ENCODE assay signal across 11 cellular contexts in the genomic region with DNA sequence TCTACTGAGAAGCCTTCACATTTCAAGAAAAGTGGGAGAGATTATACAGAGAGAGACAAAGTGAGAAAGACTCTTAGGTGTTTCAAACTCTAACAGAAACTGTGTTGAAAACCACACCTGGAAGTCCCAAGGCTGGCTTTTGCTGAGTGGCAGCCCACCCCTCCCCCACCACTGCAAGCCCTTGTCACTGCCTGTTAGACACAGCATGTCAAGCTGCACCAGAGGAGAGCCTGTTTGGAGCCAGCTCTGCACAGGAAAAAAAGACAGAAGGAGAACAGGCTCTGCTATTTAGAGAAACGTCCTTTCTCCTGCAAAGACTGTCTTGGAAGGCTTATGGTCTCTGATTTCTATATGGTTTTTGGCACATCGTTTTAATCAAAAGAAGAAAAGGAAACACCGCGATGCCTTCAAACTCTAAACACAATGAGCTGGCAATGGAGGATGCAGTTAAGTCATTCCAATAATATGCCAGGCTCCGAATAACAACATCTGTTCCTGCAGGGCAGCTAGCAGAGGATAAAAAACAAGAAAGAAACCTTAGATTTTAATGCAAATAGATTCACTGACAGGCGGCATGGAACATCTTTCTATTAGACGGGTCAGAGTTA.
DNase-seq lines count a peak whose midpoint lies in the region; ATAC-seq, FAIRE-seq and TF ChIP-seq lines count a peak whose summit lies in the region.
"Had no signal": no experiment of that assay in that cellular context is flagged by ENCODE, and none has a peak within 500 bp of the region (broad histone marks: within the 10 kb centered on the region; RNA-seq: fewer than 3 reads in every experiment).

No MANE protein-coding gene starts in this region.

- H3K9me1 ChIP-seq in endothelial cell of umbilical vein (replicated peaks; ENCODE audit: control insufficient read depth, extremely low read depth, insufficient read depth, low read length): no peaks in the 10 kb centered on the region

- intact Hi-C loops in endothelial cell of umbilical vein (cut with micrococcal nuclease): no loop called here
- intact Hi-C loops in testis (cut with DNase I; ENCODE audit: low total_unique reads): no loop called here
- intact Hi-C loops in lower lobe of right lung (cut with DNase I): no loop called here

- H2AFZ ChIP-seq in endothelial cell of umbilical vein (ENCODE audit: low read depth, low read length): no peak overlapping the region

- H3K9me3 ChIP-seq in endothelial cell of umbilical vein (replicated peaks; ENCODE audit: control insufficient read depth, insufficient read depth, low read length): no peaks in the 10 kb centered on the region
- H3K9me3 ChIP-seq in testis: no peaks in the 10 kb centered on the region
- no peaks in the 10 kb centered on the region for H3K9me3 ChIP-seq in lower lobe of right lung

- peak; percentile 27 for DNase-seq in Daoy (ENCODE audit: low read depth)
- peak; percentile 86 for DNase-seq in NCI-H1694 treated with DMSO at 0.1 percent for 48 hours (lab: John Stamatoyannopoulos, UW)
- peak; percentile 22 for DNase-seq in endothelial cell of umbilical vein (ENCODE audit: low read depth, low spot score)
- peak; percentile 1 for DNase-seq in myocyte (ENCODE audit: low read depth)
- DNase-seq in testis: no peak
- DNase-seq in lower lobe of right lung: no peak
- DNase-seq: stimulated activated CD4-positive, alpha-beta T cell treated with anti-CD3 and anti-CD28 coated beads, Interleukin-2, amount 100 ng/mL, for 24 hours; T-cell had no signal

- TF ChIP-seq POLR2A in endothelial cell of umbilical vein (IDR thresholded peaks at IDR 0.05; ENCODE audit: low read depth, low read length): no peak
- TF ChIP-seq POLR2A in testis (IDR thresholded peaks at IDR 0.05): no peak

- CTCF ChIA-PET in endothelial cell of umbilical vein (lab: Charles Lee): no interaction called here

- ATAC-seq in HG02981 (IDR thresholded peaks at IDR 0.05; ENCODE audit: unreplicated experiment): no peak
- no peak for ATAC-seq in HG03439 (IDR thresholded peaks at IDR 0.05; ENCODE audit: unreplicated experiment)
- ATAC-seq in lower lobe of right lung: no peak
- ATAC-seq: activated CD4-positive, CD25-positive, alpha-beta regulatory T cell treated with anti-CD3 and anti-CD28 coated beads, Interleukin-2, amount 50 U/mL, for 24 hours; T-cell had no signal

- TF ChIP-seq CTCF in endothelial cell of umbilical vein (IDR thresholded peaks at IDR 0.05; ENCODE audit: extremely low read depth in 1 of 2, insufficient read depth in 1 of 2, low read depth in 1 of 2, low read length in 2 of 2): no peak
- no peak for TF ChIP-seq CTCF in testis (IDR thresholded peaks at IDR 0.05)
- TF ChIP-seq CTCF in lower lobe of right lung (IDR thresholded peaks at IDR 0.05): no peak

- no TSS peak for BruUV-seq in endothelial cell of umbilical vein (replicated peaks; lab: Mats Ljungman, UMichigan)

- H3K36me3 ChIP-seq in endothelial cell of umbilical vein (ENCODE audit: control insufficient read depth in 2 of 2, extremely low read depth in 1 of 2, insufficient read depth in 2 of 2, low read length in 2 of 2): no peaks in the 10 kb centered on the region
- no peaks in the 10 kb centered on the region for H3K36me3 ChIP-seq in testis (ENCODE audit: low read depth, missing control alignments)
- no peaks in the 10 kb centered on the region for H3K36me3 ChIP-seq in lower lobe of right lung

- H3K4me1 ChIP-seq in endothelial cell of umbilical vein (ENCODE audit: control insufficient read depth, extremely low read depth, insufficient read depth, low read length) (no peaks in the 10 kb centered on the region), testis (no peaks in the 10 kb centered on the region), lower lobe of right lung (no peaks in the 10 kb centered on the region)

- peak overlapping the region; percentile 10 for H3K4me2 ChIP-seq in endothelial cell of umbilical vein (ENCODE audit: insufficient read depth, low read length)

- POLR2A ChIA-PET in endothelial cell of umbilical vein (lab: Charles Lee): no interaction called here

- H3K27ac ChIP-seq in endothelial cell of umbilical vein (ENCODE audit: insufficient read depth, low read depth, low read length): no peak overlapping the region
- no peak overlapping the region for H3K27ac ChIP-seq in testis
- H3K27ac ChIP-seq in lower lobe of right lung: no peak overlapping the region

- dilution Hi-C loops in endothelial cell of umbilical vein (cut with MboI; ENCODE audit: extremely low pct_ligation_motif_present, low sequenced_read_pairs): no loop called here

- no peaks in the 10 kb centered on the region for H4K20me1 ChIP-seq in endothelial cell of umbilical vein (replicated peaks; ENCODE audit: control insufficient read depth, extremely low read depth, insufficient read depth, low read length)

- no peak for FAIRE-seq in endothelial cell of umbilical vein (lab: Jason Lieb, UNC)

- no peaks in the 10 kb centered on the region for H3K79me2 ChIP-seq in endothelial cell of umbilical vein (ENCODE audit: control insufficient read depth, insufficient read depth, low read length)

- 62 to 75% methylated on average over 7 of the region's 7 CpGs for WGBS in testis, 2 donors

- no peak overlapping the region for H3K9ac ChIP-seq in endothelial cell of umbilical vein (replicated peaks; ENCODE audit: extremely low read depth, insufficient read depth, low read length)

- H3K27me3 ChIP-seq in endothelial cell of umbilical vein (ENCODE audit: control insufficient read depth in 2 of 2, insufficient read depth in 2 of 2, low read length in 2 of 2) (no peaks in the 10 kb centered on the region), testis (no peaks in the 10 kb centered on the region), lower lobe of right lung (ENCODE audit: low read depth) (no peaks in the 10 kb centered on the region)

- H3K4me3 ChIP-seq in endothelial cell of umbilical vein (replicated peaks in 1 of 3; ENCODE audit: insufficient read depth in 1 of 3, low read depth in 1 of 3, low read length in 3 of 3): no peak overlapping the region
- no peak overlapping the region for H3K4me3 ChIP-seq in testis
- no peak overlapping the region for H3K4me3 ChIP-seq in lower lobe of right lung

TF ChIP-seq in endothelial cell of umbilical vein, 7 proteins besides CTCF, POLR2A, EP300 and RAD21:
- TF ChIP-seq EZH2 (IDR thresholded peaks at IDR 0.05; ENCODE audit: borderline replicate concordance, low read depth, low read length, severe bottlenecking): no peak
- no peak for TF ChIP-seq GATA2 (IDR thresholded peaks at IDR 0.05; ENCODE audit: insufficient read depth, insufficient read length, low read depth, low read length)
- TF ChIP-seq MYC (IDR thresholded peaks at IDR 0.05; ENCODE audit: low read depth, low read length): no peak
- TF ChIP-seq JUN (IDR thresholded peaks at IDR 0.05; ENCODE audit: borderline replicate concordance, insufficient read depth, insufficient read length, low read depth): no peak
- TF ChIP-seq, protein P1, sequence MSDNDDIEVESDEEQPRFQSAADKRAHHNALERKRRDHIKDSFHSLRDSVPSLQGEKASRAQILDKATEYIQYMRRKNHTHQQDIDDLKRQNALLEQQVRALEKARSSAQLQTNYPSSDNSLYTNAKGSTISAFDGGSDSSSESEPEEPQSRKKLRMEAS (IDR thresholded peaks at IDR 0.05; ENCODE audit: insufficient read depth, insufficient read length): no peak

Comparison
In these comparisons a context has a peak if more than half of its experiments do, and no peak if none do; other contexts are left out.
1. DNase-seq: peak in Daoy (single experiment), NCI-H1694 treated with DMSO at 0.1 percent for 48 hours (single experiment), endothelial cell of umbilical vein (single experiment) and myocyte (single experiment); none in testis (single experiment) and lower lobe of right lung (single experiment).